Comparison of ENCODE assay signal across 19 cellular contexts in genomic region chr6:136343275-136343674, GRCh38. TPM values are rescaled to one million over a fixed set of nuclear protein-coding genes. Genes with fewer than 3 reads are reported as not detected.
A peak's percentile ranks its signal among the peaks of the same experiment; 100 is the strongest.
DNase-seq lines count a peak whose midpoint lies in the region; ATAC-seq, FAIRE-seq and TF ChIP-seq lines count a peak whose summit lies in the region.
"Had no signal": no experiment of that assay in that cellular context is flagged by ENCODE, and none has a peak within 500 bp of the region (broad histone marks: within the 10 kb centered on the region; RNA-seq: fewer than 3 reads in every experiment).

No MANE protein-coding gene starts in this region.

- no peak overlapping the region for H3K56ac ChIP-seq in IMR-90 (ENCODE audit: extremely low read depth, insufficient read depth, low read length)

- FAIRE-seq in islet of Langerhans (lab: Jason Lieb, UNC), result peak; percentile 49
- FAIRE-seq: A549, G401.6, GM12891, GM19239 had no signal

- no peak overlapping the region for H4K5ac ChIP-seq in IMR-90 (ENCODE audit: low read depth, low read length)

- H2AK9ac ChIP-seq in IMR-90 (replicated peaks; ENCODE audit: low read depth, low read length, poor library complexity), result no peak overlapping the region

- H3K23ac ChIP-seq in IMR-90 (ENCODE audit: low read depth, low read length), result no peak overlapping the region

- H4K8ac ChIP-seq in IMR-90 (ENCODE audit: low read depth in 2 of 2, low read length in 2 of 2), result no peak overlapping the region

- no TSS peak for BruUV-seq in IMR-90 (replicated peaks; lab: Mats Ljungman, UMichigan)

- H3K4me3 ChIP-seq in IMR-90 (ENCODE audit: insufficient read depth, low read depth, low read length), result no peak overlapping the region
- H3K4me3 ChIP-seq: A549; BLaER1 treated with 17β-estradiol and CSF1 and Interleukin-3, amounts not matched to agents 10 nM and 100 nM had no signal

- no peak overlapping the region for H3K27ac ChIP-seq in IMR-90 (ENCODE audit: insufficient read depth, low read length)
- H3K27ac ChIP-seq: 22Rv1; A549; BLaER1 treated with 17β-estradiol and CSF1 and Interleukin-3, amounts not matched to agents 10 nM and 100 nM; C4-2B had no signal

- H3K14ac ChIP-seq in IMR-90 (replicated peaks; ENCODE audit: low read depth, low read length), result peak overlapping the region; percentile 14; the same call in 1 of the 2 replicates

- no peak overlapping the region for H3K4ac ChIP-seq in IMR-90 (ENCODE audit: low read depth, low read length)

- no peaks in the 10 kb centered on the region for H3K27me3 ChIP-seq in IMR-90 (ENCODE audit: control insufficient read depth, insufficient read depth, low read length)
- H3K27me3 ChIP-seq: BLaER1 treated with 17β-estradiol and CSF1 and Interleukin-3, amounts not matched to agents 10 nM and 100 nM had no signal

- H4K20me1 ChIP-seq in IMR-90 (ENCODE audit: insufficient read depth, low read length), result no peaks in the 10 kb centered on the region
- H4K20me1 ChIP-seq: BLaER1 treated with 17β-estradiol and CSF1 and Interleukin-3, amounts not matched to agents 10 nM and 100 nM had no signal

- no peaks in the 10 kb centered on the region for H3K36me3 ChIP-seq in IMR-90 (ENCODE audit: control insufficient read depth, insufficient read depth, low read length)

- H3K9ac ChIP-seq in IMR-90 (ENCODE audit: low read depth, low read length), result no peak overlapping the region
- H3K9ac ChIP-seq: BLaER1 treated with 17β-estradiol and CSF1 and Interleukin-3, amounts not matched to agents 10 nM and 100 nM had no signal

- no peaks in the 10 kb centered on the region for H3K4me1 ChIP-seq in IMR-90 (ENCODE audit: control insufficient read depth, insufficient read depth, low read length)
- H3K4me1 ChIP-seq: BLaER1 treated with 17β-estradiol and CSF1 and Interleukin-3, amounts not matched to agents 10 nM and 100 nM; Caco-2 had no signal

- no peak overlapping the region for H2AK5ac ChIP-seq in IMR-90 (ENCODE audit: low read depth, low read length)

- H3K9me1 ChIP-seq in IMR-90 (ENCODE audit: insufficient read depth, low read length), result no peaks in the 10 kb centered on the region; the same call in 1 of the 2 replicates

- no peak for TF ChIP-seq POLR2A in IMR-90 (IDR thresholded peaks at IDR 0.05; ENCODE audit: low read depth, low read length)

- no peak overlapping the region for H3K4me2 ChIP-seq in IMR-90 (ENCODE audit: low read depth, low read length)
- H3K4me2 ChIP-seq: A549; BLaER1 treated with 17β-estradiol and CSF1 and Interleukin-3, amounts not matched to agents 10 nM and 100 nM had no signal

- H4K91ac ChIP-seq in IMR-90 (ENCODE audit: insufficient read depth, low read depth, low read length), result no peak overlapping the region

- POLR2A ChIA-PET in IMR-90 (lab: Charles Lee; ENCODE audit: unreplicated experiment), result no interaction called here

- CTCF ChIA-PET in IMR-90 (lab: Yijun Ruan, JAX), result interaction anchor here (1.8 kb wide), 1 partner anchor 35 kb away, joined by 4 read pairs; no protein-coding TSS in a partner anchor

- no peaks in the 10 kb centered on the region for H3K9me3 ChIP-seq in IMR-90 (ENCODE audit: control insufficient read depth, insufficient read depth, low read length)
- H3K9me3 ChIP-seq: A549; BLaER1 treated with 17β-estradiol and CSF1 and Interleukin-3, amounts not matched to agents 10 nM and 100 nM; Caco-2 had no signal

- dilution Hi-C loops in IMR-90 (cut with HindIII; ENCODE audit: low sequenced_read_pairs, unreplicated experiment), result no loop called here

- ATAC-seq in IMR-90 (ENCODE audit: low read depth), result no peak; the same call in 1 of the 2 replicates
- ATAC-seq: A549; CD8-positive, alpha-beta T cell had no signal

- intact Hi-C loops in IMR-90 (cut with micrococcal nuclease), result loop anchor here (10.0 kb wide), 1 partner anchor 452 kb away; the partner anchor contains the start of gene MAP3K5

- H2BK120ac ChIP-seq in IMR-90 (ENCODE audit: low read depth, low read length), result no peak overlapping the region

- in situ Hi-C loops in IMR-90 (cut with MboI; ENCODE audit: low sequenced_read_pairs), result no loop called here

- H3K18ac ChIP-seq in IMR-90 (ENCODE audit: low read depth, low read length), result no peak overlapping the region

- no peaks in the 10 kb centered on the region for H3K79me1 ChIP-seq in IMR-90 (ENCODE audit: low read depth in 1 of 2, low read length in 2 of 2)

- DNase-seq in DMS 273 (lab: John Stamatoyannopoulos, UW; ENCODE audit: unreplicated experiment) (peak; percentile 26), DMS 273 treated with DMSO at 0.1 percent for 48 hours (lab: John Stamatoyannopoulos, UW) (no peak), IMR-90 (no peak), activated gamma-delta T cell treated with Interleukin-2 at 50 U/mL for 16 hours (no peak)
- DNase-seq: AML-193; Caco-2; Calu3; CD4-positive, alpha-beta T cell; CD8-positive, alpha-beta T cell; DMS79 treated with DMSO at 0.1 percent for 48 hours; GF-D8 had no signal

- no peak overlapping the region for H2BK20ac ChIP-seq in IMR-90 (ENCODE audit: low read depth, low read length)

- H2AFZ ChIP-seq in IMR-90 (replicated peaks; ENCODE audit: low read length, poor library complexity), result no peak overlapping the region

- TF ChIP-seq RAD21 in IMR-90 (IDR thresholded peaks at IDR 0.05; ENCODE audit: low read length), result no peak

- H2BK15ac ChIP-seq in IMR-90 (ENCODE audit: low read depth, low read length), result no peak overlapping the region

- H2BK5ac ChIP-seq in IMR-90 (ENCODE audit: low read depth, low read length, poor library complexity, severe bottlenecking), result no peak overlapping the region

- TF ChIP-seq CTCF in IMR-90 (conservative IDR thresholded peaks at IDR 0.05; ENCODE audit: low read depth, low read length), result no peak

- WGBS in IMR-90 (ENCODE audit: extremely low coverage in 2 of 2, insufficient read length in 1 of 2), 2 experiments, result no CpG with 5 or more reads among the region's 2 CpGs

TF ChIP-seq in IMR-90, 13 proteins besides CTCF, POLR2A, EP300 and RAD21:
- TF ChIP-seq MXI1 (IDR thresholded peaks at IDR 0.05; ENCODE audit: borderline replicate concordance, low read depth, low read length), result no peak
- TF ChIP-seq BHLHE40 (IDR thresholded peaks at IDR 0.05; ENCODE audit: low read depth, low read length), result no peak
- no peak for TF ChIP-seq NFE2L2 (IDR thresholded peaks at IDR 0.05; ENCODE audit: low read depth, low read length)
- TF ChIP-seq RFX5 (IDR thresholded peaks at IDR 0.05; ENCODE audit: low read depth, low read length), result no peak
- no peak for TF ChIP-seq MAFK (IDR thresholded peaks at IDR 0.05; ENCODE audit: low read depth, low read length)
- TF ChIP-seq SMC3 (IDR thresholded peaks at IDR 0.05; ENCODE audit: low read depth, low read length), result no peak
- TF ChIP-seq FOS (IDR thresholded peaks at IDR 0.05; ENCODE audit: low read depth, low read length), result no peak
- no peak for TF ChIP-seq CEBPB (IDR thresholded peaks at IDR 0.05; ENCODE audit: low read depth, low read length)
- no peak for TF ChIP-seq RCOR1 (IDR thresholded peaks at IDR 0.05; ENCODE audit: insufficient replicate concordance, low read length)
- no peak for TF ChIP-seq CHD1 (IDR thresholded peaks at IDR 0.05; ENCODE audit: low read depth, low read length)
- no peak for TF ChIP-seq ELK1 (IDR thresholded peaks at IDR 0.05; ENCODE audit: borderline replicate concordance, low read depth, low read length)
- TF ChIP-seq MAZ (IDR thresholded peaks at IDR 0.05; ENCODE audit: borderline replicate concordance, low read depth, low read length), result no peak
- no peak for TF ChIP-seq USF2 (IDR thresholded peaks at IDR 0.05; ENCODE audit: low read depth, low read length)

RNA-seq across cellular contexts. Expression of gene BCLAF1, which starts 53.6 kb away (rescaled TPM):
- 141 and 142 TPM in 2 replicates for total RNA-seq in IMR-90 (2012; rRNA removed)
- 33.4 and 34.0 TPM in 2 replicates for polyA plus RNA-seq in IMR-90 (2012; rRNA removed)
- polyA plus RNA-seq in IMR-90 (2012; cell fraction: cytosol; rRNA removed), result 4.1 and 5.6 TPM in 2 replicates
- polyA plus RNA-seq in IMR-90 (2012; cell fraction: nucleus; rRNA removed; ENCODE audit: low replicate concordance), result 4.8 and 57.8 TPM in 2 replicates
